23 cellular contexts compared by ENCODE assay signal in the genomic region with DNA sequence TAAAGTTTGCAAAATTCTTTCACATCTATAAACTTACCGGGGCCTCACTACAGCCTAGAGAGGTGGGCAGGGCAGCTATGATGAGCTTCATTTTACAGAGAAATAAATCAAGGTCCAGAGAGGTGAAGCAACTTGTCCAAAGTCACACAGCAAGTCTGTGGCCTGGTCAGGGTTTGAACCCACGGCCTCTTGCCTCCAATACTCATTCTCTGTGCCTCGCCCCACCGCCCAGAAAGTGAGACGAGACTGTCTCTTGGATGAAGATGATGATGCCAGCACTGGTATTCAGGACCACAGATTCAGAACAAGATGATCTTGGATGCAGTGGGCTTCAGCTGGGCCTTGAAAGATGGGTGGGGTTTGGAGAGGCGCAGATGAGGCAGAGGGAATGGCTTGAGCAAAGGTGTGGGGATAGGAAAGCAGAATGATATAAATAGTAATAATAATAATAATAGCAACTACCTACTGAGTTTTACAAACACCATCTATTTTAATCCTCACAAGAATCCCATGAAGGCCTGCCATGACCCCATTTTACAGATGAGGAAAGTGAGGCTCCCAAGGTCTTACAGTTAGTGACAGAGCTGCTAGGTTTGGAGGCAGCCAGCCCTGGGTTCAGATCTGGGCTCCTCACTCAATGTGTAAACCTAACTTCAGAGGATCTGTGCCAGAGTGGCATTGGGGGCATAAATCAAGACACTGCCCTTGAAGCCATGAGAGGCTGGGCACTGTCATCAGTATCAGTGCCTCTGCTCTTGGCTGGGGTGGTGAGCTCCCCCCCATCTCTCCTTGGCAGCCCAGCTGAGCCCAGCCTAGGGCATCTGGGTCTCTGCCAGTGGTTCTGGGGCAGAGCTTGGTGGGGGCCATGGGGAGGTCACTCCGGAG.
A peak's percentile ranks its signal among the peaks of the same experiment; 100 is the strongest.
DNase-seq lines count a peak whose midpoint lies in the region; ATAC-seq and TF ChIP-seq lines count a peak whose summit lies in the region.
"Had no signal": no experiment of that assay in that cellular context is flagged by ENCODE, and none has a peak within 500 bp of the region (broad histone marks: within the 10 kb centered on the region; RNA-seq: fewer than 3 reads in every experiment).

No MANE protein-coding gene starts in this region.

- H3K9ac ChIP-seq in neuronal stem cell (ENCODE audit: low read depth, low read length, poor library complexity) (no peak overlapping the region), skeletal muscle tissue (ENCODE audit: low read depth in 1 of 3, low read length in 3 of 3) (peak overlapping the region in 1 of 3 donors; percentile 41)
- H3K9ac ChIP-seq: GM23248 had no signal

- no peak overlapping the region for H3K4me3 ChIP-seq in neuronal stem cell (ENCODE audit: low read length in 2 of 2)
- H3K4me3 ChIP-seq in skeletal muscle tissue (ENCODE audit: low read length in 3 of 3) = no peak overlapping the region
- no peak overlapping the region for H3K4me3 ChIP-seq in thyroid gland (replicated peaks in 1 of 3)
- H3K4me3 ChIP-seq: GM23248, SJCRH30 had no signal

- TF ChIP-seq POLR2A in thyroid gland (IDR thresholded peaks at IDR 0.05) = no peak

- no peak overlapping the region for H4K8ac ChIP-seq in neuronal stem cell (ENCODE audit: low read depth, low read length)

- peak overlapping the region; percentile 14 for H2AK5ac ChIP-seq in neuronal stem cell (ENCODE audit: low read depth, low read length)

- H2BK5ac ChIP-seq in neuronal stem cell (ENCODE audit: low read length) = peak overlapping the region; percentile 5

- TF ChIP-seq CTCF in thyroid gland (IDR thresholded peaks at IDR 0.05) = no peak

- H2BK12ac ChIP-seq in neuronal stem cell (ENCODE audit: low read length) = no peak overlapping the region

- ATAC-seq in stimulated activated naive CD8-positive, alpha-beta T cell treated with anti-CD3 and anti-CD28 coated beads, Interleukin-15, amount 100 ng/mL, for 72 hours = peak; percentile 8
- ATAC-seq in stimulated activated naive CD8-positive, alpha-beta T cell treated with anti-CD3 and anti-CD28 coated beads, Interleukin-15, Interleukin-2, amounts not matched to agents 100 U/mL and 50 U/mL, for 24 hours = no peak
- ATAC-seq in HG03025 (IDR thresholded peaks at IDR 0.05; ENCODE audit: low FRiP score, unreplicated experiment) = no peak
- ATAC-seq: PC-3, Right ventricle myocardium inferior had no signal

- H3K14ac ChIP-seq in neuronal stem cell (ENCODE audit: low read length) = no peak overlapping the region

- peaks cover 2% of the 10 kb centered on the region for H3K79me1 ChIP-seq in neuronal stem cell (ENCODE audit: low read depth, low read length)

- no peak overlapping the region for H3K4ac ChIP-seq in neuronal stem cell (ENCODE audit: low read length)

- H3K27me3 Mint-ChIP-seq in stimulated activated naive CD8-positive, alpha-beta T cell treated with anti-CD3 and anti-CD28 coated beads, Interleukin-15, amount 100 ng/mL, for 72 hours = peaks cover 37% of the 10 kb centered on the region

- peaks cover 0 to 4% of the 10 kb centered on the region in 2 donors for H3K9me3 ChIP-seq in neuronal stem cell (replicated peaks in 1 of 2; ENCODE audit: control insufficient read depth in 2 of 2, insufficient read depth in 1 of 2, low read depth in 1 of 2, low read length in 2 of 2)
- peaks cover 0 to 4% (median 0%) of the 10 kb centered on the region in 3 donors for H3K9me3 ChIP-seq in skeletal muscle tissue (ENCODE audit: control insufficient read depth in 3 of 3, low read length in 3 of 3)
- H3K9me3 ChIP-seq in thyroid gland = no peaks in the 10 kb centered on the region
- H3K9me3 ChIP-seq: SJCRH30 had no signal

- no peak for DNase-seq in stimulated activated naive CD8-positive, alpha-beta T cell treated with anti-CD3 and anti-CD28 coated beads, Interleukin-15, amount 100 ng/mL, for 72 hours
- DNase-seq in stimulated activated naive CD8-positive, alpha-beta T cell treated with anti-CD3 and anti-CD28 coated beads, Interleukin-15, Interleukin-2, amounts not matched to agents 100 U/mL and 50 U/mL, for 24 hours = no peak
- DNase-seq in neuronal stem cell (ENCODE audit: low spot score) (no peak), thyroid gland (no peak), NCI-H345 (lab: John Stamatoyannopoulos, UW) (no peak)
- DNase-seq: CD4-positive, alpha-beta T cell; DMS53; GM23248; H9; NCI-H1092; NCI-H1436; NCI-H187; NCI-H2081 treated with DMSO at 0.1 percent for 48 hours; NCI-H2171; NCI-H510A treated with DMSO at 0.1 percent for 48 hours; NCI-H748 treated with DMSO at 0.1 percent for 48 hours; NK-92 treated with Interleukin-12 subunit alpha and Interleukin-12 subunit beta, amount 100 ng/mL, for 24 hours; PC-3 had no signal

- H3K27me3 ChIP-seq in neuronal stem cell (ENCODE audit: control insufficient read depth in 3 of 3, insufficient read depth in 3 of 3, low read depth in 1 of 3, low read length in 3 of 3) = peaks cover 0 to 9% (median 0%) of the 10 kb centered on the region in 3 experiments
- no peaks in the 10 kb centered on the region for H3K27me3 ChIP-seq in skeletal muscle tissue (ENCODE audit: control insufficient read depth in 3 of 3, insufficient read depth in 3 of 3, low read length in 3 of 3)
- H3K27me3 ChIP-seq in thyroid gland = no peaks in the 10 kb centered on the region
- H3K27me3 ChIP-seq: SJCRH30 had no signal

- H3K4me1 ChIP-seq in neuronal stem cell (ENCODE audit: control insufficient read depth in 2 of 2, insufficient read depth in 1 of 2, low read depth in 1 of 2, low read length in 2 of 2) (peaks cover 0 to 9% of the 10 kb centered on the region in 2 donors), skeletal muscle tissue (ENCODE audit: control insufficient read depth in 3 of 3, insufficient read depth in 3 of 3, low read length in 3 of 3) (peaks cover 34 to 54% (median 36%) of the 10 kb centered on the region in 3 donors), thyroid gland (no peaks in the 10 kb centered on the region)
- H3K4me1 ChIP-seq: SJCRH30 had no signal

- H3K4me1 Mint-ChIP-seq in stimulated activated naive CD8-positive, alpha-beta T cell treated with anti-CD3 and anti-CD28 coated beads, Interleukin-15, amount 100 ng/mL, for 72 hours = peaks cover 6% of the 10 kb centered on the region
- H3K4me1 Mint-ChIP-seq: IgD-negative memory B cell had no signal

- H3K9me3 Mint-ChIP-seq in stimulated activated naive CD8-positive, alpha-beta T cell treated with anti-CD3 and anti-CD28 coated beads, Interleukin-15, amount 100 ng/mL, for 72 hours = no peaks in the 10 kb centered on the region
- H3K9me3 Mint-ChIP-seq: CD4-positive, alpha-beta T cell; H9 had no signal

- no peak overlapping the region for H3K18ac ChIP-seq in neuronal stem cell (ENCODE audit: low read length)

- H3K27ac ChIP-seq in neuronal stem cell (replicated peaks; ENCODE audit: low read length) = no peak overlapping the region
- H3K27ac ChIP-seq in skeletal muscle tissue (ENCODE audit: low read depth, low read length) = peak overlapping the region; percentile 78
- no peak overlapping the region for H3K27ac ChIP-seq in thyroid gland
- H3K27ac ChIP-seq: GM23248, SJCRH30 had no signal

- no peak overlapping the region for H2BK120ac ChIP-seq in neuronal stem cell (ENCODE audit: low read depth, low read length)

- no peak overlapping the region for H3K27ac Mint-ChIP-seq in stimulated activated naive CD8-positive, alpha-beta T cell treated with anti-CD3 and anti-CD28 coated beads, Interleukin-15, amount 100 ng/mL, for 72 hours
- H3K27ac Mint-ChIP-seq: CD4-positive, alpha-beta T cell; IgD-negative memory B cell had no signal

- H3K36me3 ChIP-seq in neuronal stem cell (replicated peaks in 1 of 2; ENCODE audit: control insufficient read depth in 2 of 2, insufficient read depth in 2 of 2, low read length in 2 of 2) (peaks cover 0 to 4% of the 10 kb centered on the region in 2 donors), skeletal muscle tissue (ENCODE audit: control insufficient read depth in 3 of 3, insufficient read depth in 3 of 3, low read length in 3 of 3) (peaks cover 0 to 9% (median 4%) of the 10 kb centered on the region in 3 donors), thyroid gland (no peaks in the 10 kb centered on the region)
- H3K36me3 ChIP-seq: SJCRH30 had no signal

- no CpG with 5 or more reads among the region's 7 CpGs for WGBS in neuronal stem cell (ENCODE audit: extremely low coverage in 2 of 2, insufficient read length in 2 of 2, insufficient replicate concordance in 1 of 2), 2 donors
- 87 to 89% methylated on average over 7 of the region's 7 CpGs for WGBS in thyroid gland, 2 donors

- H3K4me2 ChIP-seq in neuronal stem cell (ENCODE audit: insufficient read depth, low read length, poor library complexity, severe bottlenecking) = no peak overlapping the region

- intact Hi-C loops in thyroid gland (cut with DNase I) = no loop called here

- no peak overlapping the region for H3K4me3 Mint-ChIP-seq in stimulated activated naive CD8-positive, alpha-beta T cell treated with anti-CD3 and anti-CD28 coated beads, Interleukin-15, amount 100 ng/mL, for 72 hours
- H3K4me3 Mint-ChIP-seq: CD4-positive, alpha-beta T cell; H9; IgD-negative memory B cell had no signal

- H2AFZ ChIP-seq in neuronal stem cell (ENCODE audit: low read length) = no peak overlapping the region
- H2AFZ ChIP-seq: GM23248 had no signal

- no peak overlapping the region for H2BK15ac ChIP-seq in neuronal stem cell (ENCODE audit: low read length)

- no peak overlapping the region for H4K91ac ChIP-seq in neuronal stem cell (ENCODE audit: low read depth, low read length, poor library complexity)

- no peak overlapping the region for H3K23ac ChIP-seq in neuronal stem cell (ENCODE audit: low read depth, low read length, poor library complexity)
